ENCODE assay signal across 25 cellular contexts in the genomic region with DNA sequence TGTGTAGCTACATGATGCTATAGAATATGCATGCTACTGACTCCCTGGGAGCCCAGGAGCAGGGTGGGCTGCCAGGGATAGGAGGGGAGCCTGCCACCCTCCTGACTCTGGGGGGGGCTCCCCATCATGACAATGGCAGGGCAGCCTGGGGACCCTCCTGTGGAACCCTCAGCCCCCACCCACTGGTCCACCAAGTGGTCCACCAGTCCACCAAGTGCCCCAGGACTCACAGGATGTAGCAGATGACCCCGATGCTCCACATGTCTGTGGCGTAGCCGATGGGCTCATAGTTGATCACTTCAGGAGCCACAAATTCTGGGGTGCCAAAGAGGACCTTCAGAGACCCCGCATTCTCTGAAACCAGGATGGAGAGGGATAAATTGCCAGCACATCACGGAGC.
"Had no signal": no experiment of that assay in that cellular context is flagged by ENCODE, and none has a peak within 500 bp of the region (broad histone marks: within the 10 kb centered on the region; RNA-seq: fewer than 3 reads in every experiment).

No MANE protein-coding gene starts in this region.

- FAIRE-seq: endothelial cell of umbilical vein, islet of Langerhans, small intestine had no signal

- H3K9me3 ChIP-seq: left lung, lower lobe of right lung, mucosa of descending colon, suprapubic skin, upper lobe of left lung had no signal

- H3K4me3 ChIP-seq: left lung, lower lobe of right lung, mucosa of descending colon, suprapubic skin, upper lobe of left lung had no signal

- H3K27ac ChIP-seq: foreskin keratinocyte, left lung, lower lobe of right lung, suprapubic skin had no signal

- H3K27me3 ChIP-seq: foreskin keratinocyte, left lung, suprapubic skin, upper lobe of left lung had no signal

- ATAC-seq: activated CD8-positive, alpha-beta T cell treated with anti-CD3 and anti-CD28 coated beads for 36 hours; activated T-cell treated with anti-CD3 and anti-CD28 coated beads, Interleukin-2, amount 50 U/mL, for 4 hours; activated T-helper 17 cell treated with anti-CD3 and anti-CD28 coated beads, Interleukin-2, amount 50 U/mL, for 72 hours; left lung; lower lobe of right lung; mucosa of descending colon; sciatic nerve; stimulated activated memory B cell treated with anti-CD40 and anti-IgM and Interleukin-4, amounts not matched to agents 10 μg/mL and 1 μg/mL and 100 μg/mL, for 72 hours; stimulated activated naive CD8-positive, alpha-beta T cell treated with anti-CD3 and anti-CD28 coated beads, Interleukin-15, amount 100 ng/mL, for 72 hours had no signal

- DNase-seq: activated B cell treated with CpG ODN at 0.5 μM for 24 hours; activated CD4-positive, alpha-beta T cell treated with anti-CD3 and anti-CD28 coated beads, Interleukin-2, amount 50 U/mL, for 1 hour; activated CD8-positive, alpha-beta T cell treated with anti-CD3 and anti-CD28 coated beads for 36 hours; activated gamma-delta T cell treated with Interleukin-2 at 50 U/mL for 16 hours; activated naive CD4-positive, alpha-beta T cell treated with anti-CD3 and anti-CD28 coated beads, Interleukin-2, amount 50 U/mL, for 16 hours; activated T-cell treated with anti-CD3 and anti-CD28 coated beads, Interleukin-2, amount 50 U/mL, for 4 hours; amniotic stem cell; central memory CD4-positive, alpha-beta T cell; foreskin keratinocyte; left lung; lower lobe of right lung; mucosa of descending colon; retina; small intestine; stimulated activated CD4-positive, alpha-beta T cell treated with anti-CD3 and anti-CD28 coated beads, Interleukin-4, amount 100 ng/mL, for 4 hours; stimulated activated CD8-positive, alpha-beta memory T cell treated with anti-CD3 and anti-CD28 coated beads, Interleukin-4, amount 100 ng/mL, for 48 hours; stimulated activated naive CD8-positive, alpha-beta T cell treated with anti-CD3 and anti-CD28 coated beads, Interleukin-15, amount 100 ng/mL, for 72 hours; T-helper 2 cell; upper lobe of left lung had no signal
